ENCODE assay signal across 16 cellular contexts in the genomic region with DNA sequence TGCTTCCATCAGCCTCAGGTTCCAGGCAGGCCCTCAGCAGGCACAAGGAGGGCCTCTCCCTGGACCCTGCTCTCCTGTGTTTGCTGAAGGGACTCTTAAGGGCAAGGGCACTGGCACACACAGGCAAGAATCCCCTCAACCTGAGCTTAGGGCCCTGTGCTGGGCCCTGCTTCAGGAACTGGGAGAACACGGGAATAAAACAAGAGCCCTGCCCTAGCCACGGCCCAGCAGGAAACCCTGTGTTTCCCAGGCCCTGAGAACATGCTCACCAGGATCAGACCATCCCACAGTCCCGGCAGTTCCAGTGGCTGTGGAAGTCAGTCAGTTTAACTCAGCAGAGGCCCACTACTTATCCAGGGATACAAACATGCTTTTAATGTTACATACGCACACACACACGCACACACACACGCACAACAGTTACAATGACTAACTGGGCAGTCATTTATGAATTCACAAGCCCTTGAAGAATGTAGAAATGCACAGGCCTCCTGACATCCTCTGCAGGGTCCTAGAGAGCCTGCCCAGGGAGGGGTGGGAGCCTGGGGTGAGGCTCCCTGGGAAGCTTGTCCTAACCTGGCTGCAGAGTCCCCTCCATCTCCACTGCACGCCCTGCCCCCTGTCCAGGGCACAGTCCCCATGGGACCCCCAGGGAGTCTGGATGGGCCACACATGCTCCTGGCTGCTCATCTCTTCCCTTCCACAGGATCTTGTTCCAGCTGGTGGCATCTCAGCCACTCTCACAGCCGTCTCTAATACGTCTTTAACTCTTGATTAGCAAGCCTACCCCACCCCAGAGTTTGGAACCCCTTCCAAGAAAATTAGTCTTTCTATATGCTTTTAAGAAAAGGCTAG.
A peak's percentile ranks its signal among the peaks of the same experiment; 100 is the strongest.
DNase-seq lines count a peak whose midpoint lies in the region; ATAC-seq and TF ChIP-seq lines count a peak whose summit lies in the region.
"Had no signal": no experiment of that assay in that cellular context is flagged by ENCODE, and none has a peak within 500 bp of the region (broad histone marks: within the 10 kb centered on the region; RNA-seq: fewer than 3 reads in every experiment).

No MANE protein-coding gene starts in this region.

- no peak overlapping the region; the same call in 1 of the 2 replicates for H3K14ac ChIP-seq in H9 (ENCODE audit: insufficient read depth, low read length)

- H2AK5ac ChIP-seq in H9 (ENCODE audit: insufficient read length, low read length), result no peak overlapping the region

- no peak overlapping the region for H3K56ac ChIP-seq in H9 (ENCODE audit: insufficient read length, low read depth, low read length)

- no peaks in the 10 kb centered on the region for H3K27me3 Mint-ChIP-seq in H9 (ENCODE audit: low read depth)
- H3K27me3 Mint-ChIP-seq: B cell, IgD-negative memory B cell had no signal

- H3K27me3 ChIP-seq in H9 (ENCODE audit: insufficient read depth, low read length), result no peaks in the 10 kb centered on the region
- H3K27me3 ChIP-seq in Peyer's patch, result no peaks in the 10 kb centered on the region
- no peaks in the 10 kb centered on the region for H3K27me3 ChIP-seq in smooth muscle cell (ENCODE audit: low read depth)

- no peak overlapping the region for H2BK12ac ChIP-seq in H9 (ENCODE audit: insufficient read length, low read depth, low read length)

- H3K4me3 Mint-ChIP-seq in H9, result no peak overlapping the region
- H3K4me3 Mint-ChIP-seq: B cell; CD8-positive, alpha-beta memory T cell; IgD-negative memory B cell had no signal

- no peak overlapping the region; the same call in 1 of the 2 replicates for H2BK15ac ChIP-seq in H9 (ENCODE audit: low read depth, low read length)

- no peak overlapping the region for H3T11ph ChIP-seq in H9 (ENCODE audit: low read length)

- no peak overlapping the region for H4K5ac ChIP-seq in H9 (ENCODE audit: insufficient read length, low read depth, low read length)

- peaks cover 4% of the 10 kb centered on the region in 2 experiments; a peak in 2 of 4 replicates for H3K4me1 Mint-ChIP-seq in H9
- H3K4me1 Mint-ChIP-seq: B cell; CD8-positive, alpha-beta memory T cell; IgD-negative memory B cell had no signal

- H3K4me3 ChIP-seq in Peyer's patch, result no peak overlapping the region
- H3K4me3 ChIP-seq in smooth muscle cell, result no peak overlapping the region
- H3K4me3 ChIP-seq: HAP-1 had no signal

- TF ChIP-seq CTCF in H9 (conservative IDR thresholded peaks at IDR 0.05), result no peak
- no peak for TF ChIP-seq CTCF in Peyer's patch (IDR thresholded peaks at IDR 0.05)
- TF ChIP-seq CTCF in smooth muscle cell (IDR thresholded peaks at IDR 0.05; ENCODE audit: borderline replicate concordance, insufficient read depth, poor library complexity, severe bottlenecking), result no peak

- TF ChIP-seq POLR2A in Peyer's patch (IDR thresholded peaks at IDR 0.05), result no peak

- peak overlapping the region in 1 of 3 experiments; percentile 11; a peak in 1 of 7 replicates for H3K27ac Mint-ChIP-seq in H9
- H3K27ac Mint-ChIP-seq: B cell; CD8-positive, alpha-beta memory T cell; IgD-negative memory B cell had no signal

- H3K18ac ChIP-seq in H9 (ENCODE audit: insufficient read length, low read depth, low read length), result no peak overlapping the region

- no peaks in the 10 kb centered on the region for H3F3A ChIP-seq in smooth muscle cell (ENCODE audit: low read depth)

- H3K4ac ChIP-seq in H9 (ENCODE audit: low read depth, low read length), result no peak overlapping the region

- WGBS in H9 (ENCODE audit: extremely low coverage, insufficient read length, low lambda C conversion rate), result no CpG with 5 or more reads among the region's 9 CpGs
- 58% methylated on average over 9 of the region's 9 CpGs for WGBS in smooth muscle cell (ENCODE audit: low lambda C conversion rate)

- H3K9me3 ChIP-seq in H9 (ENCODE audit: control insufficient read depth, low read depth, low read length), result no peaks in the 10 kb centered on the region
- peaks cover 0 to 3% (median 0%) of the 10 kb centered on the region in 4 donors for H3K9me3 ChIP-seq in Peyer's patch
- H3K9me3 ChIP-seq in smooth muscle cell (replicated peaks; ENCODE audit: low read depth), result no peaks in the 10 kb centered on the region
- H3K9me3 ChIP-seq: HAP-1 had no signal

- no peaks in the 10 kb centered on the region for H3K79me1 ChIP-seq in H9 (ENCODE audit: insufficient read depth, low read depth, low read length, poor library complexity, severe bottlenecking)

- H3K27ac ChIP-seq in H9 (ENCODE audit: insufficient read length, low read depth, low read length), result no peak overlapping the region
- no peak overlapping the region for H3K27ac ChIP-seq in Peyer's patch
- peak overlapping the region; percentile 5 for H3K27ac ChIP-seq in smooth muscle cell (ENCODE audit: low read depth)

- H3K4me1 ChIP-seq in H9 (ENCODE audit: insufficient read depth, low read length), result no peaks in the 10 kb centered on the region
- no peaks in the 10 kb centered on the region for H3K4me1 ChIP-seq in Peyer's patch
- no peaks in the 10 kb centered on the region for H3K4me1 ChIP-seq in smooth muscle cell (ENCODE audit: low read depth)
- H3K4me1 ChIP-seq: HAP-1 had no signal

- no peaks in the 10 kb centered on the region for H3K36me3 Mint-ChIP-seq in H9 (ENCODE audit: insufficient read depth in 1 of 3, low read depth in 3 of 3)
- H3K36me3 Mint-ChIP-seq: CD8-positive, alpha-beta memory T cell; IgD-negative memory B cell had no signal

- no peak overlapping the region for H2BK120ac ChIP-seq in H9 (ENCODE audit: low read depth, low read length, poor library complexity, severe bottlenecking)

- H2AFZ ChIP-seq in H9 (ENCODE audit: low read length), result no peak overlapping the region
- H2AFZ ChIP-seq in smooth muscle cell (ENCODE audit: low read depth), result no peak overlapping the region

- H3K23ac ChIP-seq in H9 (ENCODE audit: insufficient read length, low read depth, low read length), result no peak overlapping the region

- peak; percentile 20 for DNase-seq in H9
- peak in 2 of 3 donors; percentile 28 for DNase-seq in Peyer's patch
- peak; percentile 24 for DNase-seq in left lobe of liver (ENCODE audit: low spot score)
- DNase-seq in smooth muscle cell (lab: John Stamatoyannopoulos, UW; ENCODE audit: unreplicated experiment), result no peak
- DNase-seq in NCI-H2171 treated with DMSO at 0.1 percent for 48 hours (lab: John Stamatoyannopoulos, UW), result no peak
- DNase-seq in NCI-H2227 treated with DMSO at 0.1 percent for 48 hours (lab: John Stamatoyannopoulos, UW), result no peak
- DNase-seq in NCI-H1092 (lab: John Stamatoyannopoulos, UW), result no peak
- DNase-seq: GF-D8, NCI-H1694, NCI-H2107, NCI-H446 treated with DMSO at 0.1 percent for 48 hours, NCI-H748 treated with DMSO at 0.1 percent for 48 hours had no signal

- no peaks in the 10 kb centered on the region for H3K23me2 ChIP-seq in H9 (ENCODE audit: insufficient read length, low read depth, low read length, poor library complexity, severe bottlenecking)

- H2BK5ac ChIP-seq in H9 (ENCODE audit: insufficient read length, low read length), result no peak overlapping the region

- no peak overlapping the region for H2BK20ac ChIP-seq in H9 (ENCODE audit: low read depth, low read length, poor library complexity, severe bottlenecking)

- H3K4me2 ChIP-seq in H9 (ENCODE audit: insufficient read depth, insufficient read length, low read length), result no peak overlapping the region
- no peak overlapping the region for H3K4me2 ChIP-seq in smooth muscle cell

- H3K79me2 ChIP-seq in H9 (ENCODE audit: insufficient read depth, low read length) (no peaks in the 10 kb centered on the region), smooth muscle cell (ENCODE audit: low read depth) (no peaks in the 10 kb centered on the region)

- H3K36me3 ChIP-seq in Peyer's patch, result no peaks in the 10 kb centered on the region
- H3K36me3 ChIP-seq in smooth muscle cell (ENCODE audit: low read depth), result no peaks in the 10 kb centered on the region
- H3K36me3 ChIP-seq: HAP-1 had no signal

- H4K91ac ChIP-seq in H9 (ENCODE audit: insufficient read length, low read depth, low read length), result no peak overlapping the region

- H3K9me3 Mint-ChIP-seq in H9, result no peaks in the 10 kb centered on the region; a peak in 1 of 5 replicates

- H4K8ac ChIP-seq in H9 (replicated peaks; ENCODE audit: insufficient read length, low read depth, low read length), result no peak overlapping the region

- H4K20me1 ChIP-seq in H9 (ENCODE audit: control insufficient read depth, insufficient read depth, insufficient read length), result no peaks in the 10 kb centered on the region
- no peaks in the 10 kb centered on the region for H4K20me1 ChIP-seq in smooth muscle cell (ENCODE audit: low read depth)

- H3K9ac ChIP-seq in H9 (ENCODE audit: extremely low read depth, insufficient read length, low read length) (no peak overlapping the region), smooth muscle cell (ENCODE audit: low read depth) (no peak overlapping the region)

- ATAC-seq in left lobe of liver, result no peak

Comparison
In these comparisons a context has a peak if more than half of its experiments do, and no peak if none do; other contexts are left out.
1. DNase-seq: peak in H9 (single experiment), Peyer's patch (2 of 3) and left lobe of liver (single experiment); none in smooth muscle cell (single experiment), NCI-H2171 treated with DMSO at 0.1 percent for 48 hours (single experiment), NCI-H2227 treated with DMSO at 0.1 percent for 48 hours (single experiment) and NCI-H1092 (single experiment).